ENCODE assay signal across 1 cellular context in genomic region chr11:46072172-46072964, GRCh38.
TF ChIP-seq lines count a peak whose summit lies in the region.

No MANE protein-coding gene starts in this region.

TF ChIP-seq in H1, 55 proteins besides CTCF, POLR2A, EP300 and RAD21:
- no peak for TF ChIP-seq GTF2F1 (IDR thresholded peaks at IDR 0.05; ENCODE audit: borderline replicate concordance, low read depth, low read length)
